In the genomic region with DNA sequence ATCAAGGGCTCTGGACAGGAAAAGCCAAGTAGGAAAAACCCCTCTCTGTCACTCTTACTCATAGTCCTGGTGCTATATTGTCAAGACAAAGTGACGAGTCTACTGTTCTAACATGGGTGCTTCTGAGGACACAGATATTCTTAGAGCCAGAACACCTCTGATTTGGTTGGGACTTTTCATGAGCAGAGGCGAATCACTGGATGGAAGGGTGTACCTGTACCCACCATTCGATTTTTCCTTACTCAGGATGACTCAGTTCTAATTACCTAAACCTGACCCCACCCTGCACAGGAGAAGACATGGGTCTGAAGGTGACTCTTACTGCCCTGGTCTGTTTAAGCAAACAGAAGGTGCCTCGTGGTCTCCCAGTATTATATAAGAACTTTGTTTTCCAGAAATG, we compare ENCODE assay signal across 24 cellular contexts. TPM values are rescaled to one million over a fixed set of nuclear protein-coding genes. Genes with fewer than 3 reads are reported as not detected.
DNase-seq lines count a peak whose midpoint lies in the region; ATAC-seq, FAIRE-seq and TF ChIP-seq lines count a peak whose summit lies in the region.
"Had no signal": no experiment of that assay in that cellular context is flagged by ENCODE, and none has a peak within 500 bp of the region (broad histone marks: within the 10 kb centered on the region; RNA-seq: fewer than 3 reads in every experiment).

No MANE protein-coding gene starts in this region.

- H3K4me3 ChIP-seq in RWPE2 (ENCODE audit: severe bottlenecking) (no peak overlapping the region), esophagus squamous epithelium (no peak overlapping the region), small intestine (ENCODE audit: low read depth in 1 of 2, low read length in 2 of 2) (no peak overlapping the region), left lung (no peak overlapping the region)
- H3K4me3 ChIP-seq: dorsolateral prefrontal cortex, gastroesophageal sphincter, SK-N-MC, uterus had no signal

- intact Hi-C loops in esophagus squamous epithelium (cut with DNase I) (no loop called here), left lung (cut with DNase I) (no loop called here)

- TF ChIP-seq CTCF in RWPE2 (IDR thresholded peaks at IDR 0.05; ENCODE audit: poor library complexity, severe bottlenecking), result no peak
- TF ChIP-seq CTCF in esophagus squamous epithelium (IDR thresholded peaks at IDR 0.05), result no peak
- no peak for TF ChIP-seq CTCF in left lung (IDR thresholded peaks at IDR 0.05)

- CTCF ChIA-PET in activated naive CD4-positive, alpha-beta T cell treated with anti-CD3 and anti-CD28 coated beads, Interleukin-2, amount 10 ng/mL, durations not matched to agents 7 days and 5 days (lab: Charles Lee), result no interaction called here

- H3K9me3 Mint-ChIP-seq in activated naive CD4-positive, alpha-beta T cell treated with anti-CD3 and anti-CD28 coated beads, Interleukin-2, amount 50 U/mL, for 72 hours, result no peaks in the 10 kb centered on the region
- peaks cover 1% of the 10 kb centered on the region for H3K9me3 Mint-ChIP-seq in activated naive CD4-positive, alpha-beta T cell treated with anti-CD3 and anti-CD28 coated beads, Interleukin-2, amount 10 ng/mL, durations not matched to agents 7 days and 5 days
- H3K9me3 Mint-ChIP-seq: naive B cell had no signal

- H3K27me3 Mint-ChIP-seq in activated naive CD4-positive, alpha-beta T cell treated with anti-CD3 and anti-CD28 coated beads, Interleukin-2, amount 10 ng/mL, durations not matched to agents 7 days and 5 days, result no peaks in the 10 kb centered on the region
- H3K27me3 Mint-ChIP-seq: naive B cell had no signal

- peak overlapping the region; percentile 38 to 62 for H3K27ac Mint-ChIP-seq in activated naive CD4-positive, alpha-beta T cell treated with anti-CD3 and anti-CD28 coated beads, Interleukin-2, amount 50 U/mL, for 72 hours
- no peak overlapping the region for H3K27ac Mint-ChIP-seq in activated naive CD4-positive, alpha-beta T cell treated with anti-CD3 and anti-CD28 coated beads, Interleukin-2, amount 10 ng/mL, durations not matched to agents 7 days and 5 days

- H3K4me1 ChIP-seq in RWPE2 (ENCODE audit: insufficient read depth, poor library complexity, severe bottlenecking), result peaks cover 11% of the 10 kb centered on the region
- H3K4me1 ChIP-seq in esophagus squamous epithelium, result peaks cover 0 to 27% (median 5%) of the 10 kb centered on the region in 3 donors
- H3K4me1 ChIP-seq in small intestine (ENCODE audit: control insufficient read depth in 2 of 2, insufficient read depth in 1 of 2, low read depth in 1 of 2, low read length in 1 of 2), result peaks cover 0 to 4% of the 10 kb centered on the region in 2 donors
- no peaks in the 10 kb centered on the region for H3K4me1 ChIP-seq in left lung
- H3K4me1 ChIP-seq: gastroesophageal sphincter, uterus had no signal

- H3K4me1 Mint-ChIP-seq in activated naive CD4-positive, alpha-beta T cell treated with anti-CD3 and anti-CD28 coated beads, Interleukin-2, amount 10 ng/mL, durations not matched to agents 7 days and 5 days, result no peaks in the 10 kb centered on the region

- no peak for TF ChIP-seq POLR2A in esophagus squamous epithelium (IDR thresholded peaks at IDR 0.05)

- FAIRE-seq in small intestine (lab: Jason Lieb, UNC), result no peak
- FAIRE-seq: H54 had no signal

- H3K27ac ChIP-seq in RWPE2 (ENCODE audit: poor library complexity, severe bottlenecking), result peak overlapping the region; percentile 6
- peak overlapping the region; percentile 80 to 91 (median 82) for H3K27ac ChIP-seq in esophagus squamous epithelium
- peak overlapping the region in 1 of 2 donors; percentile 53 for H3K27ac ChIP-seq in small intestine (ENCODE audit: low read depth in 1 of 2, low read length in 1 of 2)
- H3K27ac ChIP-seq in left lung, result no peak overlapping the region
- H3K27ac ChIP-seq: dorsolateral prefrontal cortex, gastroesophageal sphincter, HL-60, SK-N-MC, uterus had no signal

- WGBS in esophagus squamous epithelium, 2 donors, result 52 to 59% methylated on average over 4 of the region's 4 CpGs
- 36 to 79% (median 68%) methylated on average over 4 of the region's 4 CpGs for WGBS in small intestine, 3 donors

- ATAC-seq in activated naive CD4-positive, alpha-beta T cell treated with anti-CD3 and anti-CD28 coated beads, Interleukin-2, amount 50 U/mL, for 72 hours, result peak; percentile 28 to 37
- ATAC-seq in RWPE2 (ENCODE audit: low read depth) (peak; percentile 88), left lung (no peak)
- ATAC-seq: gastroesophageal sphincter, sciatic nerve had no signal

- no peaks in the 10 kb centered on the region for H3K27me3 ChIP-seq in RWPE2 (ENCODE audit: insufficient read depth, poor library complexity, severe bottlenecking)
- H3K27me3 ChIP-seq in esophagus squamous epithelium, result no peaks in the 10 kb centered on the region
- no peaks in the 10 kb centered on the region for H3K27me3 ChIP-seq in small intestine (ENCODE audit: control insufficient read depth in 2 of 2, insufficient read depth in 2 of 2, low read length in 2 of 2)
- H3K27me3 ChIP-seq in left lung, result no peaks in the 10 kb centered on the region
- H3K27me3 ChIP-seq: dorsolateral prefrontal cortex, gastroesophageal sphincter, uterus had no signal

- DNase-seq in activated naive CD4-positive, alpha-beta T cell treated with anti-CD3 and anti-CD28 coated beads, Interleukin-2, amount 50 U/mL, for 72 hours (ENCODE audit: low spot score in 2 of 2), result no peak
- no peak for DNase-seq in activated naive CD4-positive, alpha-beta T cell treated with anti-CD3 and anti-CD28 coated beads, Interleukin-2, amount 10 ng/mL, durations not matched to agents 7 days and 5 days
- no peak for DNase-seq in RWPE2 (ENCODE audit: low spot score)
- no peak for DNase-seq in esophagus squamous epithelium (lab: John Stamatoyannopoulos, UW)
- peak; percentile 69 for DNase-seq in small intestine
- DNase-seq in NCI-H1092 treated with DMSO at 0.1 percent for 48 hours (lab: John Stamatoyannopoulos, UW), result no peak
- no peak for DNase-seq in SW480 (ENCODE audit: low spot score)
- no peak for DNase-seq in left lung
- DNase-seq: activated CD4-positive, alpha-beta T cell treated with anti-CD3 and anti-CD28 coated beads, Interleukin-2, amount 50 U/mL, for 4 hours; activated gamma-delta T cell; anterior cingulate cortex; C1 segment of cervical spinal cord; central memory CD4-positive, alpha-beta T cell; dorsolateral prefrontal cortex; islet precursor cell; naive B cell; NCI-H526; stimulated activated CD8-positive, alpha-beta memory T cell treated with anti-CD3 and anti-CD28 coated beads, Interleukin-4, amount 100 ng/mL, for 48 hours; uterus had no signal

- no peaks in the 10 kb centered on the region for H3K36me3 Mint-ChIP-seq in activated naive CD4-positive, alpha-beta T cell treated with anti-CD3 and anti-CD28 coated beads, Interleukin-2, amount 50 U/mL, for 72 hours
- H3K36me3 Mint-ChIP-seq in activated naive CD4-positive, alpha-beta T cell treated with anti-CD3 and anti-CD28 coated beads, Interleukin-2, amount 10 ng/mL, durations not matched to agents 7 days and 5 days, result peaks cover 5% of the 10 kb centered on the region

- H3K9me3 ChIP-seq in RWPE2 (ENCODE audit: severe bottlenecking) (no peaks in the 10 kb centered on the region), esophagus squamous epithelium (no peaks in the 10 kb centered on the region), small intestine (ENCODE audit: control insufficient read depth, low read depth) (no peaks in the 10 kb centered on the region), left lung (no peaks in the 10 kb centered on the region)
- H3K9me3 ChIP-seq: gastroesophageal sphincter, uterus had no signal

- H3K36me3 ChIP-seq in RWPE2 (ENCODE audit: low read depth), result peaks cover 9% of the 10 kb centered on the region
- peaks cover 0 to 90% (median 18%) of the 10 kb centered on the region in 3 donors for H3K36me3 ChIP-seq in esophagus squamous epithelium
- peaks cover 0 to 2% of the 10 kb centered on the region in 2 donors for H3K36me3 ChIP-seq in small intestine (ENCODE audit: control insufficient read depth in 2 of 2, insufficient read depth in 2 of 2, low read length in 2 of 2)
- H3K36me3 ChIP-seq in left lung, result peaks cover 0 to 60% of the 10 kb centered on the region in 2 donors
- H3K36me3 ChIP-seq: uterus had no signal

- H3K4me3 Mint-ChIP-seq in activated naive CD4-positive, alpha-beta T cell treated with anti-CD3 and anti-CD28 coated beads, Interleukin-2, amount 10 ng/mL, durations not matched to agents 7 days and 5 days, result no peak overlapping the region
- H3K4me3 Mint-ChIP-seq: naive B cell had no signal

RNA-seq across cellular contexts. Expression of a gene that starts 58.5 kb away (rescaled TPM):
- total RNA-seq in activated naive CD4-positive, alpha-beta T cell treated with anti-CD3 and anti-CD28 coated beads, Interleukin-2, amount 50 U/mL, for 72 hours, result 10 to 100 TPM in 1 of 2 donors, 1 to 10 TPM in 1; 9.1 to 22.4 TPM
- total RNA-seq in esophagus squamous epithelium, result 10 to 100 TPM; 34.3 to 50.2 (median 40.4) TPM
- 10 to 100 TPM in 2 of 3 donors, 1 to 10 TPM in 1; 9.2 to 64.6 (median 11.6) TPM for polyA plus RNA-seq in small intestine
- total RNA-seq in left lung, result 10 to 100 TPM; 37.7 to 40.5 TPM

Comparison
In these comparisons a context has a peak if more than half of its experiments do, and no peak if none do; other contexts are left out.
1. H3K27ac ChIP-seq: peak in RWPE2 (single experiment) and esophagus squamous epithelium (4 of 4); none in left lung (0 of 2).